ENCODE assay signal across 29 cellular contexts in the genomic region with DNA sequence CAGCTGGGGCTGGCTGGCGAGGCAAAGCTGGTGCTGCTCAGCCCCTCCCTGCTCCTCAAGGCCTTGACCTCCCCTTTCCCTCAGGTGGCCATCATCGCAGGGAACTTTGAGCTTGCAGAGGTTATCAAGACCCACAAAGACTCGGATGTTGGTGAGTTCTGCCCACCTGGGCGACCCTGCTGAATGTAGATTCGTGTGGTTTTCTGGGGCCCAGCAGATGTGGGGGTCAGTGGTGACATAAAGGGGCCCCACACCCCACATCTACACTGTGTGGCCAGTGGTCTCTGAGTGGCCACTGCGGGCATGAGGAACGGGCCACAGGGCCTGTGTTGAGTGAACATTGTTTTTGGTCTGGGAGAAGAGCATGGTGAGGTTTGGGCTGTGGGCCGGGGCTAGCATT. TPM values are rescaled to one million over a fixed set of nuclear protein-coding genes. Genes with fewer than 3 reads are reported as not detected.
A peak's percentile ranks its signal among the peaks of the same experiment; 100 is the strongest.
DNase-seq lines count a peak whose midpoint lies in the region; ATAC-seq and TF ChIP-seq lines count a peak whose summit lies in the region.
"Had no signal": no experiment of that assay in that cellular context is flagged by ENCODE, and none has a peak within 500 bp of the region (broad histone marks: within the 10 kb centered on the region; RNA-seq: fewer than 3 reads in every experiment).

No MANE protein-coding gene starts in this region.

- H3K27me3 ChIP-seq in lower lobe of right lung (ENCODE audit: low read depth) (no peaks in the 10 kb centered on the region), testis (no peaks in the 10 kb centered on the region)
- H3K27me3 ChIP-seq: BLaER1, cardiac muscle cell, left lung, SJCRH30, uterus had no signal

- H3K9me3 ChIP-seq in lower lobe of right lung (no peaks in the 10 kb centered on the region), testis (no peaks in the 10 kb centered on the region)
- H3K9me3 ChIP-seq: Caco-2, left lung, SJCRH30, uterus had no signal

- H3K4me1 ChIP-seq in lower lobe of right lung (peaks cover 9% of the 10 kb centered on the region), testis (no peaks in the 10 kb centered on the region)
- H3K4me1 ChIP-seq: Caco-2, SJCRH30, uterus had no signal

- no peak overlapping the region for H3K27ac Mint-ChIP-seq in activated CD4-positive, alpha-beta memory T cell treated with anti-CD3 and anti-CD28 coated beads for 36 hours
- H3K27ac Mint-ChIP-seq: immature natural killer cell had no signal

- H3K9me3 Mint-ChIP-seq in activated CD4-positive, alpha-beta memory T cell treated with anti-CD3 and anti-CD28 coated beads for 36 hours, result no peaks in the 10 kb centered on the region
- H3K9me3 Mint-ChIP-seq: activated T-cell treated with anti-CD3 and anti-CD28 coated beads, Interleukin-2, amount 50 U/mL, for 4 hours; immature natural killer cell had no signal

- H3K36me3 ChIP-seq in lower lobe of right lung (no peaks in the 10 kb centered on the region), testis (ENCODE audit: low read depth, missing control alignments) (no peaks in the 10 kb centered on the region)
- H3K36me3 ChIP-seq: cardiac muscle cell, left lung, SJCRH30, uterus had no signal

- no peak for TF ChIP-seq CTCF in lower lobe of right lung (IDR thresholded peaks at IDR 0.05)
- no peak for TF ChIP-seq CTCF in testis (IDR thresholded peaks at IDR 0.05)

- WGBS in testis, 2 donors, result 78 to 87% methylated on average over 7 to 8 of the region's 8 CpGs

- no peaks in the 10 kb centered on the region for H3K4me1 Mint-ChIP-seq in activated CD4-positive, alpha-beta memory T cell treated with anti-CD3 and anti-CD28 coated beads for 36 hours (ENCODE audit: low read depth)
- H3K4me1 Mint-ChIP-seq: immature natural killer cell had no signal

- H3K4me3 ChIP-seq in lower lobe of right lung, result peak overlapping the region; percentile 29
- H3K4me3 ChIP-seq in testis, result no peak overlapping the region
- H3K4me3 ChIP-seq: BLaER1, cardiac muscle cell, GM23248, left lung, SJCRH30, skin epidermis, uterus had no signal

- H3K27ac ChIP-seq in lower lobe of right lung (peak overlapping the region; percentile 41), testis (no peak overlapping the region)
- H3K27ac ChIP-seq: BLaER1, cardiac muscle cell, GM23248, left lung, SJCRH30, uterus, VCaP had no signal

- POLR2A ChIA-PET in activated CD4-positive, alpha-beta memory T cell treated with anti-CD3 and anti-CD28 coated beads for 36 hours (lab: Charles Lee), result no interaction called here

- intact Hi-C loops in cardiac septum (cut with DNase I), result no loop called here
- intact Hi-C loops in left cardiac atrium (cut with DNase I), result no loop called here
- intact Hi-C loops in activated CD4-positive, alpha-beta memory T cell treated with anti-CD3 and anti-CD28 coated beads for 36 hours (cut with micrococcal nuclease), result no loop called here
- intact Hi-C loops in lower lobe of right lung (cut with DNase I), result no loop called here
- intact Hi-C loops in testis (cut with DNase I; ENCODE audit: low total_unique reads), result no loop called here

- no peak for TF ChIP-seq POLR2A in testis (IDR thresholded peaks at IDR 0.05)

- peak; percentile 70 for DNase-seq in cardiac septum (ENCODE audit: low spot score)
- no peak for DNase-seq in left cardiac atrium
- peak; percentile 2 for DNase-seq in activated CD4-positive, alpha-beta memory T cell treated with anti-CD3 and anti-CD28 coated beads for 36 hours
- no peak for DNase-seq in lower lobe of right lung
- peak; percentile 11 for DNase-seq in testis
- no peak for DNase-seq in NK-92 (lab: John Stamatoyannopoulos, UW; ENCODE audit: unreplicated experiment)
- DNase-seq: ACHN; activated naive CD4-positive, alpha-beta T cell treated with Interleukin-2 at 50 U/mL for 16 hours; activated T-cell treated with anti-CD3 and anti-CD28 coated beads, Interleukin-2, amount 50 U/mL, for 4 hours; amniotic stem cell; GM23248; immature natural killer cell; NCI-H1105 treated with DMSO at 0.1 percent for 48 hours; NCI-H2029 treated with DMSO at 0.1 percent for 48 hours; NCI-H345; SJCRH30; T-helper 2 cell; uterus had no signal

- CTCF ChIA-PET in activated CD4-positive, alpha-beta memory T cell treated with anti-CD3 and anti-CD28 coated beads for 36 hours (lab: Charles Lee), result interaction anchor here (1.1 kb wide), 1 partner anchor 159 kb away, joined by 4 read pairs; the partner anchor contains the start of gene SCO2

- H3K36me3 Mint-ChIP-seq in activated CD4-positive, alpha-beta memory T cell treated with anti-CD3 and anti-CD28 coated beads for 36 hours, result no peaks in the 10 kb centered on the region
- H3K36me3 Mint-ChIP-seq: immature natural killer cell had no signal

- no peak overlapping the region for H3K4me3 Mint-ChIP-seq in activated CD4-positive, alpha-beta memory T cell treated with anti-CD3 and anti-CD28 coated beads for 36 hours
- H3K4me3 Mint-ChIP-seq: activated T-cell treated with anti-CD3 and anti-CD28 coated beads, Interleukin-2, amount 50 U/mL, for 4 hours; immature natural killer cell had no signal

- peaks cover 2% of the 10 kb centered on the region for H3K27me3 Mint-ChIP-seq in activated CD4-positive, alpha-beta memory T cell treated with anti-CD3 and anti-CD28 coated beads for 36 hours

- ATAC-seq in left cardiac atrium, result no peak
- peak in 1 of 2 donors; percentile 34 for ATAC-seq in lower lobe of right lung
- no peak for ATAC-seq in GM19452 (IDR thresholded peaks at IDR 0.05; ENCODE audit: unreplicated experiment)
- no peak for ATAC-seq in GM21825 (IDR thresholded peaks at IDR 0.05; ENCODE audit: unreplicated experiment)
- ATAC-seq: activated T-cell treated with anti-CD3 and anti-CD28 coated beads, Interleukin-2, amount 50 U/mL, for 4 hours; left lung had no signal

RNA-seq across cellular contexts. Expression of gene SHANK3, which starts 11.9 kb away (rescaled TPM):
- total RNA-seq in cardiac septum (25.9 TPM), left cardiac atrium (10 to 100 TPM; 19.5 to 34.1 TPM), lower lobe of right lung (50.6 TPM), testis (10 to 100 TPM; 11.4 to 16.0 TPM)
- total RNA-seq in activated CD4-positive, alpha-beta memory T cell treated with anti-CD3 and anti-CD28 coated beads for 36 hours, result under 1 TPM; 0.05 to 0.07 TPM
- 6.3 TPM for polyA plus RNA-seq in testis (ENCODE audit: insufficient read depth, low read depth, low replicate concordance)
- polyA plus RNA-seq: immature natural killer cell had no signal

RNA-seq across cellular contexts. Expression of gene ACR, which starts 53.5 kb away (rescaled TPM):
- total RNA-seq in cardiac septum (0.40 TPM), left cardiac atrium (1 to 10 TPM in 1 of 2 donors, not detected in 1; 1.5 TPM), lower lobe of right lung (0.62 TPM), testis (10 to 100 TPM; 49.5 to 88.7 TPM)
- not detected for total RNA-seq in activated CD4-positive, alpha-beta memory T cell treated with anti-CD3 and anti-CD28 coated beads for 36 hours
- polyA plus RNA-seq in testis (ENCODE audit: insufficient read depth, low read depth, low replicate concordance), result 181 TPM
- total RNA-seq: activated T-cell treated with anti-CD3 and anti-CD28 coated beads, Interleukin-2, amount 50 U/mL, for 4 hours; Caco-2; Daoy; fibroblast of villous mesenchyme; GM23248; M059J; SJCRH30 had no signal
- polyA plus RNA-seq: cardiac muscle cell, GM23248, immature natural killer cell had no signal

RNA-seq across cellular contexts. Expression of gene ARSA, which starts 56.5 kb away (rescaled TPM):
- total RNA-seq in cardiac septum, result 33.7 TPM
- 10 to 100 TPM; 27.0 to 32.5 TPM for total RNA-seq in left cardiac atrium
- total RNA-seq in activated CD4-positive, alpha-beta memory T cell treated with anti-CD3 and anti-CD28 coated beads for 36 hours, result 10 to 100 TPM; 23.9 to 25.8 TPM
- 53.5 TPM for total RNA-seq in lower lobe of right lung
- 10 to 100 TPM; 60.9 to 73.5 TPM for total RNA-seq in testis
- 95.9 TPM for polyA plus RNA-seq in testis (ENCODE audit: insufficient read depth, low read depth, low replicate concordance)

Comparison
In these comparisons a context has a peak if more than half of its experiments do, and no peak if none do; other contexts are left out.
1. DNase-seq: peak in cardiac septum (single experiment), activated CD4-positive, alpha-beta memory T cell treated with anti-CD3 and anti-CD28 coated beads for 36 hours (single experiment) and testis (single experiment); none in left cardiac atrium (single experiment), lower lobe of right lung (single experiment) and NK-92 (single experiment).
2. RNA of gene SHANK3, which starts 11.9 kb away (total RNA-seq): 50.6 TPM in lower lobe of right lung (single experiment), 19.5 to 34.1 TPM in left cardiac atrium, 25.9 TPM in cardiac septum (single experiment) and 11.4 to 16.0 TPM in testis; 0.05 to 0.07 TPM in activated CD4-positive, alpha-beta memory T cell treated with anti-CD3 and anti-CD28 coated beads for 36 hours; every median in the first group is over 10 times any median in the second.
3. RNA of gene ACR, which starts 53.5 kb away (total RNA-seq): 49.5 to 88.7 TPM in testis; 1.5 TPM in left cardiac atrium, 0.62 TPM in lower lobe of right lung (single experiment), 0.40 TPM in cardiac septum (single experiment) and not detected in activated CD4-positive, alpha-beta memory T cell treated with anti-CD3 and anti-CD28 coated beads for 36 hours; every median in the first group is over 10 times any median in the second.